In the genomic region with DNA sequence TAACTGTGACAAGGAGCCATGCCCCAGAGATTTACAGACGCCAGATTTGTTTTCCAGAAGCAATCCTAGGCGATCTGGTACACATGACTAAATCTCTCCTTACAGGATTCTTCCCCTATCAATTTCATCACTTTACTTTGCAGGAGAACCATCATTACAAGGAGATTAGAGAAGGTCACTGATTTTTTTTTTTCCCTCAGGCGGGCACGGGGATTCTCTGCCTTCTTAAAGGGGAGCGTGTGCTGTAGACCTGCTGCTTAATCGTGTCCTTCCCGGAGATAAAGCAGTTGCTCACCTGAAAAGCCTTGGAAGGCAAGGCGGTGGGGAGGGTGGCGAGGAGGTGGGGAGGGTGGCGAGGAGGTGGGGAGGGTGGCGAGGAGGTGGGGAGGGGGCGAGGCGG, we compare ENCODE assay signal across 19 cellular contexts. TPM values are rescaled to one million over a fixed set of nuclear protein-coding genes. Genes with fewer than 3 reads are reported as not detected.
"Had no signal": no experiment of that assay in that cellular context is flagged by ENCODE, and none has a peak within 500 bp of the region (broad histone marks: within the 10 kb centered on the region; RNA-seq: fewer than 3 reads in every experiment).

No MANE protein-coding gene starts in this region.

- H3K9me3 ChIP-seq: body of pancreas, pancreas, vagina had no signal

- H3K36me3 ChIP-seq: pancreas, vagina had no signal

- H3K4me3 Mint-ChIP-seq: activated CD8-positive, alpha-beta T cell treated with anti-CD3 and anti-CD28 coated beads, Interleukin-2, amount 10 ng/mL, durations not matched to agents 7 days and 5 days; activated naive CD8-positive, alpha-beta T cell treated with anti-CD3 and anti-CD28 coated beads for 36 hours; activated T-cell treated with anti-CD3 and anti-CD28 coated beads, Interleukin-2, amount 50 U/mL, for 72 hours; central memory CD8-positive, alpha-beta T cell; stimulated activated memory B cell treated with anti-CD40 and anti-IgM and Interleukin-4, amounts not matched to agents 10 μg/mL and 1 μg/mL and 100 μg/mL, for 72 hours; T-helper 17 cell had no signal

- H3K27ac Mint-ChIP-seq: activated CD8-positive, alpha-beta T cell treated with anti-CD3 and anti-CD28 coated beads, Interleukin-2, amount 10 ng/mL, durations not matched to agents 7 days and 5 days; activated naive CD8-positive, alpha-beta T cell treated with anti-CD3 and anti-CD28 coated beads for 36 hours; activated T-cell treated with anti-CD3 and anti-CD28 coated beads, Interleukin-2, amount 50 U/mL, for 72 hours; stimulated activated memory B cell treated with anti-CD40 and anti-IgM and Interleukin-4, amounts not matched to agents 10 μg/mL and 1 μg/mL and 100 μg/mL, for 72 hours; T-helper 17 cell had no signal

- DNase-seq: activated CD4-positive, alpha-beta T cell treated with anti-CD3 and anti-CD28 coated beads for 48 hours; activated CD8-positive, alpha-beta memory T cell treated with anti-CD3 and anti-CD28 coated beads, Interleukin-2, amount 50 U/mL, for 4 hours; activated CD8-positive, alpha-beta T cell treated with anti-CD3 and anti-CD28 coated beads, Interleukin-2, amount 10 ng/mL, durations not matched to agents 7 days and 5 days; activated gamma-delta T cell; activated naive CD8-positive, alpha-beta T cell treated with anti-CD3 and anti-CD28 coated beads for 36 hours; activated T-cell treated with anti-CD3 and anti-CD28 coated beads, Interleukin-2, amount 50 U/mL, for 72 hours; amygdala; body of pancreas; cortex of kidney; effector CD4-positive, alpha-beta T cell; left cardiac atrium; midbrain; pancreas; T-helper 17 cell had no signal

- H3K27ac ChIP-seq: body of pancreas, pancreas, vagina had no signal

- H3K4me1 Mint-ChIP-seq: activated naive CD8-positive, alpha-beta T cell treated with anti-CD3 and anti-CD28 coated beads for 36 hours; central memory CD8-positive, alpha-beta T cell; stimulated activated memory B cell treated with anti-CD40 and anti-IgM and Interleukin-4, amounts not matched to agents 10 μg/mL and 1 μg/mL and 100 μg/mL, for 72 hours; T-helper 17 cell had no signal

- FAIRE-seq: endothelial cell of umbilical vein, pancreas had no signal

- H3K9me3 Mint-ChIP-seq: activated naive CD8-positive, alpha-beta T cell treated with anti-CD3 and anti-CD28 coated beads for 36 hours; activated T-cell treated with anti-CD3 and anti-CD28 coated beads, Interleukin-2, amount 50 U/mL, for 72 hours; central memory CD8-positive, alpha-beta T cell; stimulated activated memory B cell treated with anti-CD40 and anti-IgM and Interleukin-4, amounts not matched to agents 10 μg/mL and 1 μg/mL and 100 μg/mL, for 72 hours had no signal

- ATAC-seq: activated CD8-positive, alpha-beta T cell treated with anti-CD3 and anti-CD28 coated beads, Interleukin-2, amount 10 ng/mL, durations not matched to agents 7 days and 5 days; activated T-cell treated with anti-CD3 and anti-CD28 coated beads, Interleukin-2, amount 50 U/mL, for 72 hours; body of pancreas; left cardiac atrium; pancreas; stimulated activated memory B cell treated with anti-CD40 and anti-IgM and Interleukin-4, amounts not matched to agents 10 μg/mL and 1 μg/mL and 100 μg/mL, for 72 hours; T-helper 17 cell had no signal

- H3K36me3 Mint-ChIP-seq: activated naive CD8-positive, alpha-beta T cell treated with anti-CD3 and anti-CD28 coated beads for 36 hours; stimulated activated memory B cell treated with anti-CD40 and anti-IgM and Interleukin-4, amounts not matched to agents 10 μg/mL and 1 μg/mL and 100 μg/mL, for 72 hours had no signal

- H3K4me3 ChIP-seq: body of pancreas, lung, pancreas, vagina had no signal

- H3K27me3 ChIP-seq: body of pancreas, pancreas, vagina had no signal

- H3K27me3 Mint-ChIP-seq: central memory CD8-positive, alpha-beta T cell; stimulated activated memory B cell treated with anti-CD40 and anti-IgM and Interleukin-4, amounts not matched to agents 10 μg/mL and 1 μg/mL and 100 μg/mL, for 72 hours had no signal

- H3K4me1 ChIP-seq: body of pancreas, pancreas, vagina had no signal

RNA-seq across cellular contexts. Expression of gene MRAP2, which starts 14.4 kb away (rescaled TPM):
- total RNA-seq: activated CD8-positive, alpha-beta T cell treated with anti-CD3 and anti-CD28 coated beads, Interleukin-2, amount 10 ng/mL, durations not matched to agents 7 days and 5 days; activated naive CD8-positive, alpha-beta T cell treated with anti-CD3 and anti-CD28 coated beads for 36 hours; activated T-cell treated with anti-CD3 and anti-CD28 coated beads, Interleukin-2, amount 50 U/mL, for 72 hours; T-helper 17 cell had no signal
